Comparison of ENCODE assay signal across 29 cellular contexts in genomic region chr1:116159177-116159576, GRCh38. TPM values are rescaled to one million over a fixed set of nuclear protein-coding genes. Genes with fewer than 3 reads are reported as not detected.
"Had no signal": no experiment of that assay in that cellular context is flagged by ENCODE, and none has a peak within 500 bp of the region (broad histone marks: within the 10 kb centered on the region; RNA-seq: fewer than 3 reads in every experiment).

No MANE protein-coding gene starts in this region.

- H3K36me3 ChIP-seq: gastroesophageal sphincter, heart left ventricle, lower lobe of right lung, neutrophil, stomach, thyroid gland had no signal

- H3K4me3 ChIP-seq: dorsolateral prefrontal cortex, gastroesophageal sphincter, heart left ventricle, lower lobe of right lung, mucosa of descending colon, stomach, thyroid gland had no signal

- H3K9me3 ChIP-seq: lower lobe of right lung, mucosa of descending colon, neutrophil, stomach, thyroid gland had no signal

- H3K27me3 ChIP-seq: dorsolateral prefrontal cortex, foreskin keratinocyte, gastroesophageal sphincter, heart left ventricle, stomach, thyroid gland had no signal

- H3K27ac ChIP-seq: epithelial cell of prostate, foreskin keratinocyte, gastroesophageal sphincter, heart left ventricle, lower lobe of right lung, neutrophil, parathyroid adenoma, stomach, thyroid gland had no signal

- DNase-seq: cerebellar nuclear complex; dorsolateral prefrontal cortex; effector CD8-positive, alpha-beta T cell; endodermal cell; foreskin keratinocyte; heart left ventricle; hippocampal formation; kidney glomerular epithelial cell; left colon; left ventricle myocardium superior; lower lobe of right lung; mesenchymal stem cell; mucosa of descending colon; naive B cell; stimulated activated CD4-positive, alpha-beta T cell treated with anti-CD3 and anti-CD28 coated beads, Interleukin-2, amount 100 ng/mL, for 24 hours; stimulated activated CD4-positive, alpha-beta T cell treated with anti-CD3 and anti-CD28 coated beads, Interleukin-4, amount 100 ng/mL, for 24 hours; stimulated activated naive CD4-positive, alpha-beta T cell treated with Interleukin-2 at 50 U/mL for 16 hours; stomach; thyroid gland had no signal

- H3K79me2 ChIP-seq: parathyroid adenoma had no signal

- H3K9ac ChIP-seq: parathyroid adenoma had no signal

- ATAC-seq: esophagus mucosa; foreskin keratinocyte; gastroesophageal sphincter; heart left ventricle; left colon; left ventricle myocardium superior; mucosa of descending colon; natural killer cell treated with Interleukin-12 subunit alpha and Interleukin-12 subunit beta and Interleukin-15 and Interleukin-18, amount 100 ng/mL, for 72 hours; sciatic nerve; stimulated activated effector memory CD8-positive, alpha-beta T cell treated with anti-CD3 and anti-CD28 coated beads, Interleukin-12 subunit alpha, Interleukin-12 subunit beta, amount 100 ng/mL, for 72 hours had no signal

- H2AFZ ChIP-seq: parathyroid adenoma had no signal

- H3K4me1 ChIP-seq: foreskin keratinocyte, parathyroid adenoma, thyroid gland had no signal

RNA-seq across cellular contexts. Expression of gene MAB21L3, which starts 48.0 kb away (rescaled TPM):
- total RNA-seq: left ventricle myocardium superior; natural killer cell treated with Interleukin-12 subunit alpha and Interleukin-12 subunit beta and Interleukin-15 and Interleukin-18, amount 100 ng/mL, for 72 hours; neural crest cell; progenitor cell of endocrine pancreas; sciatic nerve had no signal
